ENCODE assay signal across 29 cellular contexts in genomic region chr2:17231425-17231965, GRCh38.
"Had no signal": no experiment of that assay in that cellular context is flagged by ENCODE, and none has a peak within 500 bp of the region (broad histone marks: within the 10 kb centered on the region; RNA-seq: fewer than 3 reads in every experiment).

No MANE protein-coding gene starts in this region.

- H3K9me3 Mint-ChIP-seq: activated CD4-positive, alpha-beta memory T cell treated with anti-CD3 and anti-CD28 coated beads, Interleukin-2, amount 10 ng/mL, durations not matched to agents 7 days and 5 days; activated naive CD4-positive, alpha-beta T cell treated with anti-CD3 and anti-CD28 coated beads, Interleukin-2, amount 10 ng/mL, durations not matched to agents 7 days and 5 days had no signal

- FAIRE-seq: bronchial epithelial cell, TTC549 had no signal

- H3K27me3 Mint-ChIP-seq: activated CD4-positive, alpha-beta memory T cell treated with anti-CD3 and anti-CD28 coated beads, Interleukin-2, amount 10 ng/mL, durations not matched to agents 7 days and 5 days; activated CD8-positive, alpha-beta memory T cell treated with anti-CD3 and anti-CD28 coated beads, Interleukin-2, amount 10 ng/mL, durations not matched to agents 7 days and 5 days; activated naive CD4-positive, alpha-beta T cell treated with anti-CD3 and anti-CD28 coated beads, Interleukin-2, amount 10 ng/mL, durations not matched to agents 7 days and 5 days; activated naive CD8-positive, alpha-beta T cell; activated naive CD8-positive, alpha-beta T cell treated with anti-CD3 and anti-CD28 coated beads, Interleukin-2, amount 50 U/mL, for 24 hours; brain had no signal

- H3K27ac ChIP-seq: WERI-Rb-1 had no signal

- ATAC-seq: activated CD8-positive, alpha-beta memory T cell treated with anti-CD3 and anti-CD28 coated beads, Interleukin-2, amount 10 ng/mL, durations not matched to agents 7 days and 5 days; activated naive CD8-positive, alpha-beta T cell treated with anti-CD3 and anti-CD28 coated beads, Interleukin-2, amount 50 U/mL, for 24 hours had no signal

- H3K4me1 Mint-ChIP-seq: activated CD4-positive, alpha-beta memory T cell treated with anti-CD3 and anti-CD28 coated beads, Interleukin-2, amount 10 ng/mL, durations not matched to agents 7 days and 5 days; activated CD8-positive, alpha-beta memory T cell treated with anti-CD3 and anti-CD28 coated beads, Interleukin-2, amount 10 ng/mL, durations not matched to agents 7 days and 5 days; activated naive CD4-positive, alpha-beta T cell treated with anti-CD3 and anti-CD28 coated beads, Interleukin-2, amount 10 ng/mL, durations not matched to agents 7 days and 5 days; activated naive CD8-positive, alpha-beta T cell treated with anti-CD3 and anti-CD28 coated beads, Interleukin-2, amount 50 U/mL, for 24 hours had no signal

- H3K27ac Mint-ChIP-seq: activated CD4-positive, alpha-beta memory T cell treated with anti-CD3 and anti-CD28 coated beads, Interleukin-2, amount 10 ng/mL, durations not matched to agents 7 days and 5 days; activated CD8-positive, alpha-beta memory T cell treated with anti-CD3 and anti-CD28 coated beads, Interleukin-2, amount 10 ng/mL, durations not matched to agents 7 days and 5 days; activated naive CD4-positive, alpha-beta T cell treated with anti-CD3 and anti-CD28 coated beads, Interleukin-2, amount 10 ng/mL, durations not matched to agents 7 days and 5 days; activated naive CD8-positive, alpha-beta T cell; activated naive CD8-positive, alpha-beta T cell treated with anti-CD3 and anti-CD28 coated beads, Interleukin-2, amount 50 U/mL, for 24 hours had no signal

- H3K36me3 ChIP-seq: WERI-Rb-1 had no signal

- H3K36me3 Mint-ChIP-seq: activated CD8-positive, alpha-beta memory T cell treated with anti-CD3 and anti-CD28 coated beads, Interleukin-2, amount 10 ng/mL, durations not matched to agents 7 days and 5 days; activated naive CD4-positive, alpha-beta T cell treated with anti-CD3 and anti-CD28 coated beads, Interleukin-2, amount 10 ng/mL, durations not matched to agents 7 days and 5 days; activated naive CD8-positive, alpha-beta T cell; brain had no signal

- H3K4me3 Mint-ChIP-seq: activated CD4-positive, alpha-beta memory T cell treated with anti-CD3 and anti-CD28 coated beads, Interleukin-2, amount 10 ng/mL, durations not matched to agents 7 days and 5 days; activated CD8-positive, alpha-beta memory T cell treated with anti-CD3 and anti-CD28 coated beads, Interleukin-2, amount 10 ng/mL, durations not matched to agents 7 days and 5 days; activated naive CD4-positive, alpha-beta T cell treated with anti-CD3 and anti-CD28 coated beads, Interleukin-2, amount 10 ng/mL, durations not matched to agents 7 days and 5 days; activated naive CD8-positive, alpha-beta T cell; activated naive CD8-positive, alpha-beta T cell treated with anti-CD3 and anti-CD28 coated beads, Interleukin-2, amount 50 U/mL, for 24 hours; brain had no signal

- DNase-seq: activated CD4-positive, alpha-beta memory T cell treated with anti-CD3 and anti-CD28 coated beads, Interleukin-2, amount 10 ng/mL, durations not matched to agents 7 days and 5 days; activated CD4-positive, alpha-beta T cell treated with anti-CD3 and anti-CD28 coated beads for 1 hour; activated CD4-positive, alpha-beta T cell treated with anti-CD3 and anti-CD28 coated beads for 48 hours; activated CD4-positive, CD25-positive, alpha-beta regulatory T cell; activated CD8-positive, alpha-beta memory T cell treated with anti-CD3 and anti-CD28 coated beads for 24 hours; activated CD8-positive, alpha-beta memory T cell treated with anti-CD3 and anti-CD28 coated beads, Interleukin-2, amount 10 ng/mL, durations not matched to agents 7 days and 5 days; activated CD8-positive, alpha-beta memory T cell treated with anti-CD3 and anti-CD28 coated beads, Interleukin-2, amount 50 U/mL, for 48 hours; activated effector memory CD4-positive, alpha-beta T cell treated with Interleukin-2 at 50 U/mL for 16 hours; activated naive CD4-positive, alpha-beta T cell treated with anti-CD3 and anti-CD28 coated beads, Interleukin-2, amount 10 ng/mL, durations not matched to agents 7 days and 5 days; activated naive CD8-positive, alpha-beta T cell treated with anti-CD3 and anti-CD28 coated beads, Interleukin-2, amount 50 U/mL, for 24 hours; activated T-cell treated with anti-CD3 and anti-CD28 coated beads, Interleukin-2, amount 50 U/mL, for 48 hours; anterior cingulate cortex; caudate nucleus; cerebellar nuclear complex; NCI-H1048; NCI-H1105 treated with DMSO at 0.1 percent for 48 hours; NCI-H1436; NCI-H1694; NCI-H2029; NCI-H345; NCI-H524 treated with DMSO at 0.1 percent for 48 hours; Right ventricle myocardium superior; SW 1271; T1000; WERI-Rb-1 had no signal
